10 cellular contexts compared by ENCODE assay signal in genomic region chr16:80889779-80890359, GRCh38.
"Had no signal": no experiment of that assay in that cellular context is flagged by ENCODE, and none has a peak within 500 bp of the region (broad histone marks: within the 10 kb centered on the region; RNA-seq: fewer than 3 reads in every experiment).

No MANE protein-coding gene starts in this region.

- H3K4me3 ChIP-seq: GM23338, HAP-1 had no signal

- ATAC-seq: GM23338, HCT116 had no signal

- H3K9me3 ChIP-seq: HAP-1 had no signal

- H3K36me3 ChIP-seq: HAP-1 had no signal

- H3K4me1 Mint-ChIP-seq: GM23338 had no signal

- H3K9me3 Mint-ChIP-seq: GM23338, HFFc6 had no signal

- DNase-seq: H7, HFFc6, Kasumi-1, KG1 had no signal

- H3K4me2 ChIP-seq: GM23338 had no signal

- H3K36me3 Mint-ChIP-seq: IgD-negative memory B cell had no signal

- H2AFZ ChIP-seq: GM23338 had no signal

- H3K4me1 ChIP-seq: HAP-1 had no signal

- H3K27ac Mint-ChIP-seq: GM23338, HFFc6, IgD-negative memory B cell had no signal

- H3K4me3 Mint-ChIP-seq: GM23338, HFFc6 had no signal

- H3K27ac ChIP-seq: HL-60 had no signal

- FAIRE-seq: H1 had no signal

- H3K27me3 Mint-ChIP-seq: IgD-negative memory B cell had no signal
